ENCODE assay signal across 25 cellular contexts in genomic region chr1:49817681-49818080, GRCh38.
"Had no signal": no experiment of that assay in that cellular context is flagged by ENCODE, and none has a peak within 500 bp of the region (broad histone marks: within the 10 kb centered on the region; RNA-seq: fewer than 3 reads in every experiment).

No MANE protein-coding gene starts in this region.

- H3K79me2 ChIP-seq: hepatocyte had no signal

- H3K4me1 ChIP-seq: colonic mucosa, esophagus muscularis mucosa, esophagus squamous epithelium, foreskin keratinocyte, gastrocnemius medialis, gastroesophageal sphincter, heart left ventricle, heart right ventricle had no signal

- H2AFZ ChIP-seq: hepatocyte had no signal

- DNase-seq: colonic mucosa; cortex of kidney; dermis blood vessel endothelial cell; dorsolateral prefrontal cortex; effector CD4-positive, alpha-beta T cell; effector CD8-positive, alpha-beta T cell; effector memory CD4-positive, alpha-beta T cell; effector memory CD8-positive, alpha-beta T cell; endodermal cell; erythroblast; esophagus squamous epithelium; foreskin fibroblast; foreskin keratinocyte; foreskin melanocyte; gastrocnemius medialis; glutamatergic neuron; head of caudate nucleus; heart left ventricle; heart right ventricle had no signal

- H3K27me3 ChIP-seq: colonic mucosa, dorsolateral prefrontal cortex, esophagus muscularis mucosa, esophagus squamous epithelium, foreskin keratinocyte, gastrocnemius medialis, gastroesophageal sphincter, heart right ventricle, hepatocyte had no signal

- ATAC-seq: effector memory CD8-positive, alpha-beta T cell; esophagus mucosa; foreskin keratinocyte; gastrocnemius medialis; gastroesophageal sphincter; heart left ventricle; heart right ventricle had no signal

- H3K4me2 ChIP-seq: hepatocyte had no signal

- H3K36me3 ChIP-seq: colonic mucosa, esophagus muscularis mucosa, esophagus squamous epithelium, gastrocnemius medialis, gastroesophageal sphincter, heart left ventricle, heart right ventricle had no signal

- H3K9me3 ChIP-seq: colonic mucosa, esophagus muscularis mucosa, esophagus squamous epithelium, gastrocnemius medialis, gastroesophageal sphincter, heart left ventricle, heart right ventricle had no signal

- H3K27ac ChIP-seq: colonic mucosa, coronary artery, dorsolateral prefrontal cortex, epithelial cell of prostate, esophagus muscularis mucosa, esophagus squamous epithelium, foreskin keratinocyte, gastrocnemius medialis, gastroesophageal sphincter, heart left ventricle, heart right ventricle, hepatocyte had no signal

- H3K4me3 ChIP-seq: colonic mucosa, coronary artery, dorsolateral prefrontal cortex, esophagus muscularis mucosa, esophagus squamous epithelium, gastrocnemius medialis, gastroesophageal sphincter, heart left ventricle, heart right ventricle, hepatocyte had no signal
